In the genomic region with DNA sequence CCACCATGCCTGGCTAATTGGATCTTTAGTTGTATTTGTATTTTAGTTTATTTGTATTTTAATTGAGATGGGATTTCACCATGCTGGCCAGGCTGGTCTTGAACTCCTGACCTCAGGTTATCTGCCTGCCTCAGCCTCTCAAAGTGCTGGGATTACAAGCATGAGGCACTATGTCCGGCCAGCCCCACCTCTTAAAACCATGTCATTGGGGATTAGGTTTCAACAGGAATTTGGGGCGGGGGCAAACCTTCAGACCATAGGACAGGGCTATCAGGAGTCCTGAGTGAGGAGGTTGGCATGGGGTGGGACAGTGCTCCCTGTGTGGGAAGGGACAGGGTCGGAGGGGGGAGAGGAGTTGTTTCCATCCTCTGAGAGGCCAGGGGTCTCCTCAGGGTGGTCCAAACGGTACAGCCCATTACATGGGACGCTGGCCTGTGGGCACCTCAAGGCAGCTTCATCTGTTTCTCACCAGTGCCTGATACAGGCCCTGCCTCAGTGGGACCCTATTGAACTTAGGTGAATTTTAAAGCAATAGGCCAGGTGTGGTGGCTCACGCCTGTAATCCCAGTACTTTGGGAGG, we compare ENCODE assay signal across 1 cellular context.
TF ChIP-seq lines count a peak whose summit lies in the region.

No MANE protein-coding gene starts in this region.

TF ChIP-seq in HepG2, 621 proteins besides CTCF, POLR2A, EP300 and RAD21:
- TF ChIP-seq MAX (IDR thresholded peaks at IDR 0.05): no peak
- no peak for TF ChIP-seq MED13 (CRISPR knock-in tag; IDR thresholded peaks at IDR 0.05)
- TF ChIP-seq, protein P1, sequence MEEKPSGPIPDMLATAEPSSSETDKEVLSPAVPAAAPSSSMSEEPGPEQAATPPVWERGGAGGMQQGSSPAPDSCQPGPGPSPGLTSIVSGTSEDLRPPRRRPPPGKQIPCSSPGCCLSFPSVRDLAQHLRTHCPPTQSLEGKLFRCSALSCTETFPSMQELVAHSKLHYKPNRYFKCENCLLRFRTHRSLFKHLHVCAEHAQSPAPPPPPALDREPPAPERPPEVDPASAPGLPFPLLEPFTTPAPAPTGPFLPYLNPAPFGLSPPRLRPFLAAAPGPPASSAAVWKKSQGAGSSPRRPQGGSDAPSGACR (CRISPR knock-in tag; IDR thresholded peaks at IDR 0.05): 0 out of 2 replicates have a peak, but pooled peaks have one; percentile 5
- TF ChIP-seq NR2F2 (IDR thresholded peaks at IDR 0.05; ENCODE audit: borderline replicate concordance, low read depth): no peak
TF ChIP-seq in HepG2: peak in this region for 1.
